ENCODE assay signal across 1 cellular context in genomic region chr14:99568567-99569560, GRCh38.
TF ChIP-seq lines count a peak whose summit lies in the region.

No MANE protein-coding gene starts in this region.

TF ChIP-seq in HEK293, 187 proteins besides CTCF, POLR2A, EP300 and RAD21 (continued from another document and continues in another):
- TF ChIP-seq EGR2 (tag by site-specific recombination; IDR thresholded peaks at IDR 0.05; ENCODE audit: low read depth) (no peak), ZNF558 (tag by site-specific recombination; IDR thresholded peaks at IDR 0.05) (no peak), PATZ1 (tag by site-specific recombination; IDR thresholded peaks at IDR 0.05) (peak; percentile 62), SP7 (tag by site-specific recombination; IDR thresholded peaks at IDR 0.05) (peak; percentile 95), KLF1 (tag by site-specific recombination; IDR thresholded peaks at IDR 0.05) (no peak), ZNF488 (tag by site-specific recombination; IDR thresholded peaks at IDR 0.05) (no peak), ZNF624 (tag by site-specific recombination; IDR thresholded peaks at IDR 0.05) (no peak), RBAK (tag by site-specific recombination; IDR thresholded peaks at IDR 0.05) (no peak), ZNF391 (tag by site-specific recombination; IDR thresholded peaks at IDR 0.05; ENCODE audit: borderline replicate concordance, low read depth) (no peak), ZNF645 (tag by site-specific recombination; IDR thresholded peaks at IDR 0.05) (no peak), ZNF560 (tag by site-specific recombination; IDR thresholded peaks at IDR 0.05; ENCODE audit: borderline replicate concordance) (no peak), PRDM2 (tag by site-specific recombination; IDR thresholded peaks at IDR 0.05; ENCODE audit: borderline replicate concordance) (no peak), ZSCAN18 (tag by site-specific recombination; IDR thresholded peaks at IDR 0.05) (no peak), ZNF585B (tag by site-specific recombination; IDR thresholded peaks at IDR 0.05) (0 out of 2 replicates have a peak, but pooled peaks have one; percentile 12), ZNF354C (tag by site-specific recombination; IDR thresholded peaks at IDR 0.05; ENCODE audit: borderline replicate concordance, low read depth) (no peak), ZNF140 (tag by site-specific recombination; IDR thresholded peaks at IDR 0.05) (no peak), ZBTB21 (tag by site-specific recombination; IDR thresholded peaks at IDR 0.05) (no peak), SP2 (tag by site-specific recombination; IDR thresholded peaks at IDR 0.05) (peak; percentile 13), OSR2 (tag by site-specific recombination; IDR thresholded peaks at IDR 0.05) (peak; percentile 32; the same call in 1 of the 2 replicates), ZFHX2 (tag by site-specific recombination; conservative IDR thresholded peaks at IDR 0.05) (0 out of 2 replicates have a peak, but pooled peaks have one; percentile 28), ZNF561 (tag by site-specific recombination; IDR thresholded peaks at IDR 0.05; ENCODE audit: borderline replicate concordance) (no peak), ZNF510 (tag by site-specific recombination; IDR thresholded peaks at IDR 0.05; ENCODE audit: insufficient replicate concordance) (no peak), ZNF426 (tag by site-specific recombination; IDR thresholded peaks at IDR 0.05) (no peak), TSHZ1 (tag by site-specific recombination; IDR thresholded peaks at IDR 0.05; ENCODE audit: borderline replicate concordance) (no peak), ZXDB (tag by site-specific recombination; IDR thresholded peaks at IDR 0.05) (peak; percentile 29; the same call in 1 of the 2 replicates), ZNF521 (tag by site-specific recombination; IDR thresholded peaks at IDR 0.05) (no peak), ZBTB8A (tag by site-specific recombination; IDR thresholded peaks at IDR 0.05) (peak; percentile 88), ZNF169 (tag by site-specific recombination; IDR thresholded peaks at IDR 0.05) (no peak), REST (tag by site-specific recombination; IDR thresholded peaks at IDR 0.05) (no peak), ZBTB6 (tag by site-specific recombination; IDR thresholded peaks at IDR 0.05) (no peak), ZNF23 (tag by site-specific recombination; IDR thresholded peaks at IDR 0.05; ENCODE audit: borderline replicate concordance) (no peak), WT1 (tag by site-specific recombination; IDR thresholded peaks at IDR 0.05) (peak; percentile 88), ZNF311 (tag by site-specific recombination; IDR thresholded peaks at IDR 0.05; ENCODE audit: borderline replicate concordance) (no peak), ZNF239 (tag by site-specific recombination; IDR thresholded peaks at IDR 0.05) (no peak), GLIS1 (tag by site-specific recombination; IDR thresholded peaks at IDR 0.05) (peak; percentile 35), ZNF18 (tag by site-specific recombination; IDR thresholded peaks at IDR 0.05) (no peak), ZNF514 (tag by site-specific recombination; IDR thresholded peaks at IDR 0.05) (no peak)
